In the genomic region with DNA sequence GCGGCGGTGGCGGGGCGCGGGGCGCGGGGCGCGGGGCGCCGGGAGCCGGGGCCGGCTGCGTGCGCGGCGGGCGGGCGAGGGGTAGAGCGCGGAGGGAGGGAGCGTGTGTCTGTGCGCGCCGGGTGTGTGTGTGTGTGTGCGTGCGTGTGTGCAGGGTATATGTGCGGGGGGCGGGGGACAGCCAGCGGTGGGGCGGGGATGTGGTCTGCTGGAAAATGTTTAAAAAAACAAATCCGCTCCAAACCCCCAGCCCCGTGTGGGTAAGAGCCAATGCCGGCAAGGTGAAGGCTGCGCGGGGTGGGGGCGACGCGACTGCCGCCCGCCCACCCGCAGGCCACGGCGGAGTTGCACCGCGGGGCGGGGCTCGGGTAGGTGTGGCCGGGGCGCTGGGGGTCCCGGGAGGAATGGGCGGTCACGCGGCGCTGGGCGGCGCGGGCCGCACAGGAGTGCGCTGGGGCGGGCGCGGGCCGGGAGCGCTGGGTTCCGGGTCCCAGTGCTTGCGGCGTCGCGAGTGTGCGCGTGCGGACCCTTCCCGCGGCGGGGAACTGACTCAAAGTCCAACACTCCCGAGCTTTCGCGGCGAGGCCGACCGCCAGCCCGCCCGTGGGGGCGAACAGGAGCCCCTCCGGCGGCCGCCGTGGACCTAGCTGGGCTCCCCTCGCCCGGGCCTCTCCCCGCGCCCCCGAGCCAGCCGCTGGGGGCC, we compare ENCODE assay signal across 9 cellular contexts. TPM values are rescaled to one million over a fixed set of nuclear protein-coding genes. Genes with fewer than 3 reads are reported as not detected.
DNase-seq lines count a peak whose midpoint lies in the region; ATAC-seq and TF ChIP-seq lines count a peak whose summit lies in the region.
"Had no signal": no experiment of that assay in that cellular context is flagged by ENCODE, and none has a peak within 500 bp of the region (broad histone marks: within the 10 kb centered on the region; RNA-seq: fewer than 3 reads in every experiment).

A gene (minus strand): TSS at position 132 of the 703 bp plus-strand sequence. CDS start 167 bp downstream, outside the sequence.

- CTCF ChIA-PET in IMR-90 (lab: Yijun Ruan, JAX): no interaction called here

- 0 out of 2 replicates have a peak within 1 kb of the TSS, but pooled peaks have one; percentile 1 for H3K27ac ChIP-seq in IMR-90 (ENCODE audit: insufficient read depth, low read length)
- peak within 1 kb of the TSS; percentile 70 to 92 for H3K27ac ChIP-seq in breast epithelium
- peak within 1 kb of the TSS in 6 of 8 donors; percentile 61 to 73 (median 66) for H3K27ac ChIP-seq in spleen

- peak within 1 kb of the TSS; percentile 88 for H3K14ac ChIP-seq in IMR-90 (replicated peaks; ENCODE audit: low read depth, low read length)

- H3K4me2 ChIP-seq in IMR-90 (ENCODE audit: low read depth, low read length): peak within 1 kb of the TSS; percentile 45

- H3K27me3 ChIP-seq in IMR-90 (ENCODE audit: control insufficient read depth, insufficient read depth, low read length) (peaks cover 2% of the 10 kb centered on the region; the same call in 1 of the 2 replicates), breast epithelium (peaks cover 0 to 7% of the 10 kb centered on the region in 2 donors), kidney epithelial cell (ENCODE audit: control insufficient read depth, insufficient read depth, low read length) (peaks cover 7% of the 10 kb centered on the region), spleen (replicated peaks in 1 of 7) (peaks cover 0 to 60% (median 22%) of the 10 kb centered on the region in 7 donors)

- ATAC-seq in IMR-90 (ENCODE audit: low read depth): peak; percentile 15
- ATAC-seq in GM18498 (IDR thresholded peaks at IDR 0.05; ENCODE audit: unreplicated experiment): no peak
- ATAC-seq in HG03439 (IDR thresholded peaks at IDR 0.05; ENCODE audit: unreplicated experiment): no peak

- intact Hi-C loops in IMR-90 (cut with micrococcal nuclease): loop anchor here (10.0 kb wide), 1 partner anchor 527 kb away; no protein-coding TSS in a partner anchor
- intact Hi-C loops in breast epithelium (cut with DNase I; ENCODE audit: low total_unique reads): loop anchor here (10.0 kb wide), 1 partner anchor 157 kb away; no protein-coding TSS in a partner anchor
- intact Hi-C loops in spleen (cut with DNase I; ENCODE audit: low total_unique reads): no loop called here

- TF ChIP-seq POLR2A in IMR-90 (IDR thresholded peaks at IDR 0.05; ENCODE audit: low read depth, low read length) (no peak), breast epithelium (IDR thresholded peaks at IDR 0.05) (no peak), spleen (IDR thresholded peaks at IDR 0.05) (no peak)

- peak within 1 kb of the TSS in 1 of 2 experiments; percentile 55; a peak in 1 of 4 replicates for H4K8ac ChIP-seq in IMR-90 (ENCODE audit: low read depth in 2 of 2, low read length in 2 of 2)

- H2AK5ac ChIP-seq in IMR-90 (ENCODE audit: low read depth, low read length): peak within 1 kb of the TSS; percentile 55; the same call in 1 of the 2 replicates

- H3K56ac ChIP-seq in IMR-90 (ENCODE audit: extremely low read depth, insufficient read depth, low read length): no peak within 1 kb of the TSS

- H4K5ac ChIP-seq in IMR-90 (ENCODE audit: low read depth, low read length): no peak within 1 kb of the TSS

- no peak within 1 kb of the TSS for H2BK20ac ChIP-seq in IMR-90 (ENCODE audit: low read depth, low read length)

- BruUV-seq in IMR-90 (replicated peaks; lab: Mats Ljungman, UMichigan): no TSS peak

- WGBS in IMR-90 (ENCODE audit: extremely low coverage in 2 of 2, insufficient read length in 1 of 2), 2 experiments: 5% methylated on average over 66 of the region's 95 CpGs; no CpG with 5 or more reads in 1 of the 2 experiments
- 1% methylated on average over 35 to 95 of the region's 95 CpGs for WGBS in spleen, 5 donors

- TF ChIP-seq RAD21 in IMR-90 (IDR thresholded peaks at IDR 0.05; ENCODE audit: low read length): no peak

- dilution Hi-C loops in IMR-90 (cut with HindIII; ENCODE audit: low sequenced_read_pairs, unreplicated experiment): no loop called here

- H2BK5ac ChIP-seq in IMR-90 (ENCODE audit: low read depth, low read length, poor library complexity, severe bottlenecking): no peak within 1 kb of the TSS

- H3K36me3 ChIP-seq in IMR-90 (ENCODE audit: control insufficient read depth, insufficient read depth, low read length): no peaks in the 10 kb centered on the region; the same call in 1 of the 2 replicates
- H3K36me3 ChIP-seq in breast epithelium: no peaks in the 10 kb centered on the region
- no peaks in the 10 kb centered on the region for H3K36me3 ChIP-seq in kidney epithelial cell (ENCODE audit: control insufficient read depth, insufficient read depth, low read length)
- no peaks in the 10 kb centered on the region for H3K36me3 ChIP-seq in spleen

- H2AK9ac ChIP-seq in IMR-90 (replicated peaks; ENCODE audit: low read depth, low read length, poor library complexity): peak within 1 kb of the TSS; percentile 48

- H4K20me1 ChIP-seq in IMR-90 (ENCODE audit: insufficient read depth, low read length): no peaks in the 10 kb centered on the region

- no peaks in the 10 kb centered on the region for H3K9me3 ChIP-seq in IMR-90 (ENCODE audit: control insufficient read depth, insufficient read depth, low read length)
- no peaks in the 10 kb centered on the region for H3K9me3 ChIP-seq in breast epithelium
- H3K9me3 ChIP-seq in spleen: no peaks in the 10 kb centered on the region

- no peak within 1 kb of the TSS for H3K18ac ChIP-seq in IMR-90 (ENCODE audit: low read depth, low read length)

- in situ Hi-C loops in IMR-90 (cut with MboI; ENCODE audit: low sequenced_read_pairs): no loop called here

- peak within 1 kb of the TSS; percentile 45; the same call in 1 of the 2 replicates for H2BK120ac ChIP-seq in IMR-90 (ENCODE audit: low read depth, low read length)

- peak within 1 kb of the TSS; percentile 84; the same call in 1 of the 2 replicates for H3K23ac ChIP-seq in IMR-90 (ENCODE audit: low read depth, low read length)

- H3K9me1 ChIP-seq in IMR-90 (ENCODE audit: insufficient read depth, low read length): peaks cover 11% of the 10 kb centered on the region

- H2AFZ ChIP-seq in IMR-90 (replicated peaks; ENCODE audit: low read length, poor library complexity): peak within 1 kb of the TSS; percentile 86

- no peak within 1 kb of the TSS; the same call in 2 of the 3 replicates for H2BK15ac ChIP-seq in IMR-90 (ENCODE audit: low read depth, low read length)

- H3K79me1 ChIP-seq in IMR-90 (ENCODE audit: low read depth in 1 of 2, low read length in 2 of 2): no peaks in the 10 kb centered on the region; a peak in 1 of 4 replicates

- no peak for DNase-seq in IMR-90
- no peak for DNase-seq in breast epithelium (ENCODE audit: low spot score in 2 of 2)
- DNase-seq in kidney epithelial cell (ENCODE audit: low read depth): no peak
- DNase-seq in spleen: peak; percentile 78
- DNase-seq in NCI-H2029 (lab: John Stamatoyannopoulos, UW): no peak
- DNase-seq in activated CD8-positive, alpha-beta memory T cell treated with anti-CD3 and anti-CD28 coated beads for 24 hours: no peak
- DNase-seq: NCI-H187 had no signal

- H3K4me3 ChIP-seq in IMR-90 (ENCODE audit: insufficient read depth, low read depth, low read length) (peak within 1 kb of the TSS; percentile 46), breast epithelium (peak within 1 kb of the TSS; percentile 48 to 86 (median 56)), kidney epithelial cell (ENCODE audit: low read depth, low read length) (peak within 1 kb of the TSS; percentile 27), spleen (peak within 1 kb of the TSS; percentile 19 to 72 (median 40))

- H3K9ac ChIP-seq in IMR-90 (ENCODE audit: low read depth, low read length): peak within 1 kb of the TSS; percentile 17; the same call in 1 of the 2 replicates

- POLR2A ChIA-PET in IMR-90 (lab: Charles Lee; ENCODE audit: unreplicated experiment): no interaction called here

- H4K91ac ChIP-seq in IMR-90 (ENCODE audit: insufficient read depth, low read depth, low read length): no peak within 1 kb of the TSS

- H3K4me1 ChIP-seq in IMR-90 (ENCODE audit: control insufficient read depth, insufficient read depth, low read length): peaks cover 10% of the 10 kb centered on the region
- peaks cover 0 to 8% of the 10 kb centered on the region in 2 donors for H3K4me1 ChIP-seq in breast epithelium
- H3K4me1 ChIP-seq in spleen: peaks cover 3 to 70% (median 42%) of the 10 kb centered on the region in 6 donors

- TF ChIP-seq CTCF in IMR-90 (conservative IDR thresholded peaks at IDR 0.05; ENCODE audit: low read depth, low read length): no peak
- TF ChIP-seq CTCF in breast epithelium (IDR thresholded peaks at IDR 0.05): no peak
- no peak for TF ChIP-seq CTCF in kidney epithelial cell (IDR thresholded peaks at IDR 0.05; ENCODE audit: insufficient read depth, low read length, poor library complexity, severe bottlenecking)
- TF ChIP-seq CTCF in spleen (IDR thresholded peaks at IDR 0.05 in 8 of 11, conservative IDR thresholded peaks at IDR 0.05 in 3 of 11): no peak

- H3K4ac ChIP-seq in IMR-90 (ENCODE audit: low read depth, low read length): peak within 1 kb of the TSS; percentile 78

TF ChIP-seq in IMR-90, 13 proteins besides CTCF, POLR2A, EP300 and RAD21:
- no peak for TF ChIP-seq CHD1 (IDR thresholded peaks at IDR 0.05; ENCODE audit: low read depth, low read length)
- TF ChIP-seq, protein P1, sequence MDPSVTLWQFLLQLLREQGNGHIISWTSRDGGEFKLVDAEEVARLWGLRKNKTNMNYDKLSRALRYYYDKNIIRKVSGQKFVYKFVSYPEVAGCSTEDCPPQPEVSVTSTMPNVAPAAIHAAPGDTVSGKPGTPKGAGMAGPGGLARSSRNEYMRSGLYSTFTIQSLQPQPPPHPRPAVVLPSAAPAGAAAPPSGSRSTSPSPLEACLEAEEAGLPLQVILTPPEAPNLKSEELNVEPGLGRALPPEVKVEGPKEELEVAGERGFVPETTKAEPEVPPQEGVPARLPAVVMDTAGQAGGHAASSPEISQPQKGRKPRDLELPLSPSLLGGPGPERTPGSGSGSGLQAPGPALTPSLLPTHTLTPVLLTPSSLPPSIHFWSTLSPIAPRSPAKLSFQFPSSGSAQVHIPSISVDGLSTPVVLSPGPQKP (IDR thresholded peaks at IDR 0.05; ENCODE audit: borderline replicate concordance, low read depth, low read length): no peak
- TF ChIP-seq RCOR1 (IDR thresholded peaks at IDR 0.05; ENCODE audit: insufficient replicate concordance, low read length): no peak
- no peak for TF ChIP-seq SMC3 (IDR thresholded peaks at IDR 0.05; ENCODE audit: low read depth, low read length)

RNA-seq across cellular contexts. Expression of the gene that starts here (rescaled TPM):
- 1.3 and 1.7 TPM in 2 replicates for total RNA-seq in IMR-90 (2012; rRNA removed)
- 2.9 and 3.5 TPM in 2 replicates for polyA plus RNA-seq in IMR-90 (2012; rRNA removed)
- polyA plus RNA-seq in IMR-90 (2012; cell fraction: cytosol; rRNA removed): 3.6 and 4.3 TPM in 2 replicates
- 1.2 and 1.9 TPM in 2 replicates for polyA plus RNA-seq in IMR-90 (2012; cell fraction: nucleus; rRNA removed; ENCODE audit: low replicate concordance)
- 10 to 100 TPM in 2 of 3 donors, 1 to 10 TPM in 1; 5.9 to 37.4 (median 27.2) TPM for total RNA-seq in breast epithelium
- 16.9 and 19.9 TPM in 2 replicates for total RNA-seq in kidney epithelial cell
- total RNA-seq in spleen: 10 to 100 TPM in 3 of 7 donors, 1 to 10 TPM in 4; 5.0 to 21.0 (median 9.9) TPM
- 1 to 10 TPM; 3.5 to 5.8 (median 5.5) TPM for polyA plus RNA-seq in spleen

Comparison
In these comparisons a context has a peak if more than half of its experiments do, and no peak if none do; other contexts are left out.
1. H3K27ac ChIP-seq: peak in every context shown above with its lines; median percentile 81 in breast epithelium; 66 in spleen; 1 in IMR-90.